Comparison of ENCODE assay signal across 10 cellular contexts in genomic region chr2:37851428-37851827, GRCh38.
DNase-seq lines count a peak whose midpoint lies in the region; ATAC-seq and TF ChIP-seq lines count a peak whose summit lies in the region.
"Had no signal": no experiment of that assay in that cellular context is flagged by ENCODE, and none has a peak within 500 bp of the region (broad histone marks: within the 10 kb centered on the region; RNA-seq: fewer than 3 reads in every experiment).

No MANE protein-coding gene starts in this region.

- no peaks in the 10 kb centered on the region for H3K27me3 ChIP-seq in CD4-positive, alpha-beta memory T cell (ENCODE audit: insufficient read depth, low read length)

- intact Hi-C loops in CD4-positive, alpha-beta memory T cell (cut with micrococcal nuclease): loop anchor here (2.0 kb wide), 1 partner anchor 25 kb away; no protein-coding TSS in a partner anchor

- DNase-seq in CD4-positive, alpha-beta memory T cell: no peak
- no peak for DNase-seq in central memory CD8-positive, alpha-beta T cell (ENCODE audit: low spot score in 2 of 2)
- no peak for DNase-seq in RWPE1 (ENCODE audit: low spot score)
- no peak for DNase-seq in hepatic stellate cell (ENCODE audit: low spot score)
- no peak for DNase-seq in NCI-H446 treated with DMSO at 0.1 percent for 48 hours (lab: John Stamatoyannopoulos, UW)
- DNase-seq in stimulated activated CD4-positive, alpha-beta T cell treated with anti-CD3 and anti-CD28 coated beads, Interleukin-15, amount 100 ng/mL, for 24 hours: no peak
- DNase-seq: OCI-M1 had no signal

- no peak overlapping the region for H3K4me3 ChIP-seq in CD4-positive, alpha-beta memory T cell (ENCODE audit: low read length in 2 of 2)

- H3K27ac ChIP-seq in CD4-positive, alpha-beta memory T cell (ENCODE audit: low read depth, low read length): peak overlapping the region; percentile 16
- H3K27ac ChIP-seq in RWPE1: no peak overlapping the region
- H3K27ac ChIP-seq: foreskin keratinocyte had no signal

- H3K4me3 Mint-ChIP-seq in CD4-positive, alpha-beta memory T cell: peak overlapping the region in 6 of 8 donors; percentile 1 to 70 (median 52)
- no peak overlapping the region for H3K4me3 Mint-ChIP-seq in central memory CD8-positive, alpha-beta T cell

- H3K9me3 Mint-ChIP-seq in CD4-positive, alpha-beta memory T cell: no peaks in the 10 kb centered on the region
- no peaks in the 10 kb centered on the region for H3K9me3 Mint-ChIP-seq in central memory CD8-positive, alpha-beta T cell

- POLR2A ChIA-PET in CD4-positive, alpha-beta memory T cell (lab: Charles Lee; ENCODE audit: partially characterized antibody): interaction anchor here (1.4 kb wide), 1 partner anchor 251 kb away, joined by 5 read pairs; no protein-coding TSS in a partner anchor
- POLR2A ChIA-PET in RWPE1 (lab: Yijun Ruan, JAX; ENCODE audit: low non-redundant PET): no interaction called here

- ATAC-seq in GM19328 (IDR thresholded peaks at IDR 0.05; ENCODE audit: unreplicated experiment): peak; percentile 14
- peak; percentile 48 for ATAC-seq in HG03097 (IDR thresholded peaks at IDR 0.05; ENCODE audit: low FRiP score, unreplicated experiment)
- ATAC-seq in central memory CD8-positive, alpha-beta T cell (replicated peaks; ENCODE audit: extremely low read depth, poor library complexity, severe bottlenecking): no peak
- ATAC-seq: foreskin keratinocyte had no signal

- CTCF ChIA-PET in CD4-positive, alpha-beta memory T cell (lab: Charles Lee; ENCODE audit: partially characterized antibody): interaction anchor here (0.7 to 2.5 kb wide), 6 partner anchors 12 to 455 kb away, joined by 3 to 15 read pairs (median 6); no protein-coding TSS in a partner anchor
- CTCF ChIA-PET in RWPE1 (lab: Yijun Ruan, JAX): no interaction called here

- H3K4me1 Mint-ChIP-seq in CD4-positive, alpha-beta memory T cell: peaks cover 5 to 22% (median 12%) of the 10 kb centered on the region in 4 donors
- peaks cover 12% of the 10 kb centered on the region for H3K4me1 Mint-ChIP-seq in central memory CD8-positive, alpha-beta T cell

- peaks cover 19% of the 10 kb centered on the region for H3K4me1 ChIP-seq in CD4-positive, alpha-beta memory T cell (ENCODE audit: insufficient read depth, low read length)

- H3K36me3 Mint-ChIP-seq in CD4-positive, alpha-beta memory T cell: no peaks in the 10 kb centered on the region
- no peaks in the 10 kb centered on the region for H3K36me3 Mint-ChIP-seq in central memory CD8-positive, alpha-beta T cell (ENCODE audit: insufficient read depth)

- peak overlapping the region in 4 of 7 donors; percentile 83 to 91 (median 88) for H3K27ac Mint-ChIP-seq in CD4-positive, alpha-beta memory T cell
- H3K27ac Mint-ChIP-seq in central memory CD8-positive, alpha-beta T cell (ENCODE audit: low read depth): peak overlapping the region; percentile 60

- TF ChIP-seq CTCF in RWPE1 (conservative IDR thresholded peaks at IDR 0.05; ENCODE audit: low read depth): no peak

- no peaks in the 10 kb centered on the region for H3K9me3 ChIP-seq in CD4-positive, alpha-beta memory T cell (ENCODE audit: control insufficient read depth in 1 of 2, low read length in 2 of 2)

- H3K36me3 ChIP-seq in CD4-positive, alpha-beta memory T cell (ENCODE audit: insufficient read depth, low read length): no peaks in the 10 kb centered on the region

- H3K27me3 Mint-ChIP-seq in CD4-positive, alpha-beta memory T cell: no peaks in the 10 kb centered on the region
- no peaks in the 10 kb centered on the region for H3K27me3 Mint-ChIP-seq in central memory CD8-positive, alpha-beta T cell
